ENCODE assay signal across 8 cellular contexts in the genomic region with DNA sequence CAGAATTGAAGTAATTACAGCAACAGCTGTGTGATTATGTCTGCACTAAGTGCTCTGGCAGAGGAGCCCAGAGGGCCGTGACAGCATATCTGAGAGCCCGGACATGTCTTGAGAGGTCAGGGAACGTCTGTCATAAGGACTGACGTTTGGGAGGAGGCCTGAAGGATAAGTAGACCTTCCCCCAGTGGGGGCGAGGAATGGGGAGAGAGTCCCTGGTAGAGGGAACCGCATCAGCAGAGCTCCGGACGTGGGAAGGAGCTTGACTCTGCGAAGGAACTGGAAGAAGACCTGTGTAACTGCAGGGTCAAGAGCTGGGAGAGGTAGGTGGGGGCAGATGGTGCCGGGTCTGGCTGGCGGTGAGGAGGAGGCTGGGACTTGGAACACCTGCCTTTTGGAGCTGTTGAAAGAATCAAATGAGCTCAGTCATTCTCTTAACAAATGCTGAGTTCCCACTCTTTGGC.
DNase-seq lines count a peak whose midpoint lies in the region; ATAC-seq and TF ChIP-seq lines count a peak whose summit lies in the region.
"Had no signal": no experiment of that assay in that cellular context is flagged by ENCODE, and none has a peak within 500 bp of the region (broad histone marks: within the 10 kb centered on the region; RNA-seq: fewer than 3 reads in every experiment).

No MANE protein-coding gene starts in this region.

- no peak for TF ChIP-seq POLR2A in gastroesophageal sphincter (IDR thresholded peaks at IDR 0.05)

- intact Hi-C loops in activated B cell treated with CpG ODN at 0.5 μM for 24 hours (cut with micrococcal nuclease): no loop called here

- H3K27ac ChIP-seq in gastroesophageal sphincter: no peak overlapping the region

- peak overlapping the region; percentile 15 for H3K4me3 Mint-ChIP-seq in activated B cell treated with CpG ODN at 0.5 μM for 24 hours
- no peak overlapping the region for H3K4me3 Mint-ChIP-seq in neural crest cell

- no peaks in the 10 kb centered on the region for H3K9me3 ChIP-seq in gastroesophageal sphincter

- H3K4me3 ChIP-seq in gastroesophageal sphincter: no peak overlapping the region

- H3K27me3 Mint-ChIP-seq in activated B cell treated with CpG ODN at 0.5 μM for 24 hours: no peaks in the 10 kb centered on the region
- H3K27me3 Mint-ChIP-seq in neural crest cell (ENCODE audit: low read depth): no peaks in the 10 kb centered on the region

- H3K4me1 Mint-ChIP-seq in activated B cell treated with CpG ODN at 0.5 μM for 24 hours (peaks cover 62% of the 10 kb centered on the region), neural crest cell (peaks cover 30% of the 10 kb centered on the region)

- no peak for TF ChIP-seq EP300 in gastroesophageal sphincter (IDR thresholded peaks at IDR 0.05)

- no peaks in the 10 kb centered on the region for H3K27me3 ChIP-seq in gastroesophageal sphincter

- DNase-seq in DMS79 (lab: John Stamatoyannopoulos, UW): peak; percentile 60
- DNase-seq in LHCN-M2 (ENCODE audit: low read depth): peak; percentile 36
- DNase-seq in activated B cell treated with CpG ODN at 0.5 μM for 24 hours: no peak
- no peak for DNase-seq in neural crest cell (ENCODE audit: low read depth, low spot score)
- DNase-seq in HCEC 1CT: no peak
- DNase-seq: NCI-H1048 had no signal

- 59 to 85% methylated on average over 4 to 9 of the region's 11 CpGs for WGBS in gastroesophageal sphincter (ENCODE audit: low coverage in 1 of 2), 2 donors

- no peak for TF ChIP-seq CTCF in activated B cell treated with CpG ODN at 0.5 μM for 24 hours (IDR thresholded peaks at IDR 0.05)
- no peak for TF ChIP-seq CTCF in neural crest cell (conservative IDR thresholded peaks at IDR 0.05)
- TF ChIP-seq CTCF in gastroesophageal sphincter (IDR thresholded peaks at IDR 0.05): no peak

- POLR2A ChIA-PET in activated B cell treated with CpG ODN at 0.5 μM for 24 hours (lab: Charles Lee): interaction anchor here (0.6 to 9.6 kb wide), 5 partner anchors 9 to 130 kb away, joined by 3 to 192 read pairs (median 5); partner anchors contain the start of genes SIPA1L3 and WDR87

- peaks cover 0 to 13% (median 0%) of the 10 kb centered on the region in 3 donors for H3K4me1 ChIP-seq in gastroesophageal sphincter

- H3K36me3 ChIP-seq in gastroesophageal sphincter: no peaks in the 10 kb centered on the region

- H3K27ac Mint-ChIP-seq in activated B cell treated with CpG ODN at 0.5 μM for 24 hours (peak overlapping the region; percentile 98), neural crest cell (ENCODE audit: unreplicated experiment) (peak overlapping the region; percentile 46)

- peaks cover 24% of the 10 kb centered on the region for H3K36me3 Mint-ChIP-seq in activated B cell treated with CpG ODN at 0.5 μM for 24 hours (ENCODE audit: low read depth)
- peaks cover 4% of the 10 kb centered on the region for H3K36me3 Mint-ChIP-seq in neural crest cell (ENCODE audit: low read depth)

- H3K9me3 Mint-ChIP-seq in activated B cell treated with CpG ODN at 0.5 μM for 24 hours (no peaks in the 10 kb centered on the region), neural crest cell (no peaks in the 10 kb centered on the region)

- CTCF ChIA-PET in activated B cell treated with CpG ODN at 0.5 μM for 24 hours (lab: Charles Lee): interaction anchor here (0.7 to 4.7 kb wide), 4 partner anchors 11 to 132 kb away, joined by 3 to 43 read pairs (median 6); partner anchors contain the start of genes SIPA1L3 and WDR87

- ATAC-seq in activated B cell treated with CpG ODN at 0.5 μM for 24 hours (ENCODE audit: low read depth) (no peak), gastroesophageal sphincter (no peak), GM21526 (IDR thresholded peaks at IDR 0.05; ENCODE audit: low FRiP score, unreplicated experiment) (no peak)

Comparison
In these comparisons a context has a peak if more than half of its experiments do, and no peak if none do; other contexts are left out.
1. DNase-seq: peak in DMS79 (single experiment) and LHCN-M2 (single experiment); none in activated B cell treated with CpG ODN at 0.5 μM for 24 hours (single experiment), neural crest cell (single experiment) and HCEC 1CT (single experiment).